ENCODE assay signal across 17 cellular contexts in genomic region chr1:3712573-3713535, GRCh38. TPM values are rescaled to one million over a fixed set of nuclear protein-coding genes. Genes with fewer than 3 reads are reported as not detected.
A peak's percentile ranks its signal among the peaks of the same experiment; 100 is the strongest.
DNase-seq lines count a peak whose midpoint lies in the region; ATAC-seq and TF ChIP-seq lines count a peak whose summit lies in the region.
"Had no signal": no experiment of that assay in that cellular context is flagged by ENCODE, and none has a peak within 500 bp of the region (broad histone marks: within the 10 kb centered on the region; RNA-seq: fewer than 3 reads in every experiment).

No MANE protein-coding gene starts in this region.

- H3K4me3 ChIP-seq in suprapubic skin, result no peak overlapping the region
- H3K4me3 ChIP-seq: colonic mucosa, neural progenitor cell had no signal

- no peak for TF ChIP-seq POLR2A in suprapubic skin (IDR thresholded peaks at IDR 0.05)

- H3K9me3 ChIP-seq in suprapubic skin, result no peaks in the 10 kb centered on the region
- H3K9me3 ChIP-seq: colonic mucosa had no signal

- H3K4me1 ChIP-seq in suprapubic skin, result peaks cover 71% of the 10 kb centered on the region
- H3K4me1 ChIP-seq: colonic mucosa had no signal

- peak overlapping the region; percentile 14 for H3K27ac ChIP-seq in suprapubic skin
- H3K27ac ChIP-seq: colonic mucosa, neural progenitor cell had no signal

- H3K36me3 ChIP-seq in suprapubic skin, result no peaks in the 10 kb centered on the region
- H3K36me3 ChIP-seq: colonic mucosa, neural progenitor cell had no signal

- no peak for ATAC-seq in GM18867 (IDR thresholded peaks at IDR 0.05; ENCODE audit: unreplicated experiment)
- ATAC-seq: activated T-cell treated with anti-CD3 and anti-CD28 coated beads, Interleukin-2, amount 50 U/mL, for 4 hours; T-helper 17 cell had no signal

- WGBS in suprapubic skin, result 60% methylated on average over 10 of the region's 19 CpGs

- no peak for TF ChIP-seq CTCF in suprapubic skin (IDR thresholded peaks at IDR 0.05)

- no peak for TF ChIP-seq EP300 in suprapubic skin (IDR thresholded peaks at IDR 0.05)

- DNase-seq in SHP77 (lab: John Stamatoyannopoulos, UW), result peak; percentile 22 to 56
- DNase-seq in SHP77 treated with DMSO at 0.1 percent for 48 hours (lab: John Stamatoyannopoulos, UW), result no peak
- peak in 54 of 56 donors; percentile 11 to 90 (median 71) for DNase-seq in amygdala (lab: John Stamatoyannopoulos, UW)
- DNase-seq in hippocampal formation (lab: John Stamatoyannopoulos, UW), result peak; percentile 64 to 81
- no peak for DNase-seq in suprapubic skin (ENCODE audit: low spot score in 2 of 2)
- DNase-seq in activated CD4-positive, alpha-beta T cell treated with anti-CD3 and anti-CD28 coated beads for 4 hours, result no peak
- DNase-seq in dermis blood vessel endothelial cell, result no peak
- DNase-seq: activated CD4-positive, alpha-beta T cell treated with anti-CD3 and anti-CD28 coated beads for 48 hours; activated T-cell treated with anti-CD3 and anti-CD28 coated beads, Interleukin-2, amount 50 U/mL, for 4 hours; colonic mucosa; NCI-H510A; stimulated activated naive CD4-positive, alpha-beta T cell; T-helper 17 cell had no signal

- peaks cover 91% of the 10 kb centered on the region for H3K27me3 ChIP-seq in suprapubic skin
- H3K27me3 ChIP-seq: colonic mucosa had no signal

RNA-seq across cellular contexts. Expression of gene CCDC27, which starts 39.4 kb away (rescaled TPM):
- total RNA-seq in suprapubic skin (not detected), dermis blood vessel endothelial cell (not detected in 2 replicates)
- total RNA-seq: activated T-cell treated with anti-CD3 and anti-CD28 coated beads, Interleukin-2, amount 50 U/mL, for 4 hours; colonic mucosa; esophagus mucosa; lung microvascular endothelial cell; T-helper 17 cell had no signal

RNA-seq across cellular contexts. Expression of gene SMIM1, which starts 59.7 kb away (rescaled TPM):
- 1 to 10 TPM in 3 of 4 donors, not detected in 1; 3.2 to 8.4 (median 3.4) TPM for total RNA-seq in suprapubic skin
- total RNA-seq in dermis blood vessel endothelial cell, result 0.56 and 1.5 TPM in 2 replicates

Comparison
In these comparisons a context has a peak if more than half of its experiments do, and no peak if none do; other contexts are left out.
1. DNase-seq: peak in SHP77 (2 of 2), amygdala (54 of 56) and hippocampal formation (2 of 2); none in SHP77 treated with DMSO at 0.1 percent for 48 hours (single experiment), suprapubic skin (0 of 2), activated CD4-positive, alpha-beta T cell treated with anti-CD3 and anti-CD28 coated beads for 4 hours (0 of 2) and dermis blood vessel endothelial cell (single experiment).